In the genomic region with DNA sequence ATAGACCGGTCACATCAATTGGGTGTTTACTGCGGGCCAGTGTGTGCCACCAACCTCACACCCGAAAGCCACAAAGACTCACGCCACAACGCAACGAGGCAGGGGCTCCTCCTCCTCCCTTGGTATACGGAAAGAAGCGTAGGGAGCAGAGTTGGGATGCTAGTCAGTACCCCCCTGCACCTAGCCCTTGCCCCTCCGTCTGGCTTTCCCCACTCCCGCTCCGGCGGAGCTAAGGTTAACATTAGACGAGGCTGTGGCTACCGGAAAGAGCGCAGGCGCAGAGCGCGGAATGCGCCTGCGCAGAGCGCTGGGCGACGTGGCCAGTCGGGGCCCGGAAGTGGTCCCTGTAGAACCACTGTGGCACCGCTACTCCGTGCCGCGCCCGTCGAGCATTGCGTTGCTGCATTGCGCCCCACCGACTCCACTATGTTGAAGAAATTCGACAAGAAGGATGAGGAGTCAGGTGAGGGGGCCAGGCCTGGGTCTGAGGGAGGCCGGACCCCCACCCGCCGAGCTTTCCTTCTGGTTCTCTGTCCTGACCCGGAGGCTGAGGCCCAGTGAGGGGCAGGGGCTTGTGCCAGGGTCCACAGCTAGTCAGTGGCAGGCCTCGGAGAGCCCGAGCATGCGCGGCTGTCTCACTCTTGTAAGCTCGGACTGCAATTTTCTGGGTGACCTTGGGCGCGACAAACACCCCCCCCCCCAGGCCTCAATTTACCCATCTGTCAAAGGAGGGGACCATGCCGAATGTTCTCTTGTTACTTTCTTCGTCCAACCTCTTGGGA, we compare ENCODE assay signal across 8 cellular contexts. TPM values are rescaled to one million over a fixed set of nuclear protein-coding genes. Genes with fewer than 3 reads are reported as not detected.
DNase-seq lines count a peak whose midpoint lies in the region; ATAC-seq and TF ChIP-seq lines count a peak whose summit lies in the region.

A gene with protein sequence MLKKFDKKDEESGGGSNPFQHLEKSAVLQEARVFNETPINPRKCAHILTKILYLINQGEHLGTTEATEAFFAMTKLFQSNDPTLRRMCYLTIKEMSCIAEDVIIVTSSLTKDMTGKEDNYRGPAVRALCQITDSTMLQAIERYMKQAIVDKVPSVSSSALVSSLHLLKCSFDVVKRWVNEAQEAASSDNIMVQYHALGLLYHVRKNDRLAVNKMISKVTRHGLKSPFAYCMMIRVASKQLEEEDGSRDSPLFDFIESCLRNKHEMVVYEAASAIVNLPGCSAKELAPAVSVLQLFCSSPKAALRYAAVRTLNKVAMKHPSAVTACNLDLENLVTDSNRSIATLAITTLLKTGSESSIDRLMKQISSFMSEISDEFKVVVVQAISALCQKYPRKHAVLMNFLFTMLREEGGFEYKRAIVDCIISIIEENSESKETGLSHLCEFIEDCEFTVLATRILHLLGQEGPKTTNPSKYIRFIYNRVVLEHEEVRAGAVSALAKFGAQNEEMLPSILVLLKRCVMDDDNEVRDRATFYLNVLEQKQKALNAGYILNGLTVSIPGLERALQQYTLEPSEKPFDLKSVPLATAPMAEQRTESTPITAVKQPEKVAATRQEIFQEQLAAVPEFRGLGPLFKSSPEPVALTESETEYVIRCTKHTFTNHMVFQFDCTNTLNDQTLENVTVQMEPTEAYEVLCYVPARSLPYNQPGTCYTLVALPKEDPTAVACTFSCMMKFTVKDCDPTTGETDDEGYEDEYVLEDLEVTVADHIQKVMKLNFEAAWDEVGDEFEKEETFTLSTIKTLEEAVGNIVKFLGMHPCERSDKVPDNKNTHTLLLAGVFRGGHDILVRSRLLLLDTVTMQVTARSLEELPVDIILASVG (plus strand): TSS at position 323 of the 782 bp plus-strand sequence. CDS start 104 bp downstream, at position 427.

- no peaks in the 10 kb centered on the region; a peak in 1 of 5 replicates for H3K9me3 Mint-ChIP-seq in H9
- no peaks in the 10 kb centered on the region for H3K9me3 Mint-ChIP-seq in natural killer cell treated with Interleukin-12 subunit alpha and Interleukin-12 subunit beta and Interleukin-15 and Interleukin-18, amount 100 ng/mL, for 72 hours

- H4K91ac ChIP-seq in H9 (ENCODE audit: insufficient read length, low read depth, low read length), result no peak within 1 kb of the TSS

- H3K4me3 ChIP-seq in MM.1S (ENCODE audit: low read length), result peak within 1 kb of the TSS; percentile 95

- no peak within 1 kb of the TSS for H4K5ac ChIP-seq in H9 (ENCODE audit: insufficient read length, low read depth, low read length)

- no peaks in the 10 kb centered on the region for H3K9me3 ChIP-seq in H9 (ENCODE audit: control insufficient read depth, low read depth, low read length)
- H3K9me3 ChIP-seq in MM.1S (replicated peaks; ENCODE audit: insufficient read depth, low read length), result no peaks in the 10 kb centered on the region

- H3K9ac ChIP-seq in H9 (ENCODE audit: extremely low read depth, insufficient read length, low read length) (peak within 1 kb of the TSS; percentile 80), MM.1S (ENCODE audit: low read length) (peak within 1 kb of the TSS; percentile 98)

- H3K27me3 ChIP-seq in H9 (ENCODE audit: insufficient read depth, low read length), result no peaks in the 10 kb centered on the region
- no peaks in the 10 kb centered on the region for H3K27me3 ChIP-seq in MM.1S (replicated peaks; ENCODE audit: insufficient read depth, low read length)

- ATAC-seq in natural killer cell treated with Interleukin-12 subunit alpha and Interleukin-12 subunit beta and Interleukin-15 and Interleukin-18, amount 100 ng/mL, for 72 hours, result peak; percentile 91 to 95

- no peak within 1 kb of the TSS for H2BK120ac ChIP-seq in H9 (ENCODE audit: low read depth, low read length, poor library complexity, severe bottlenecking)

- H3K27me3 Mint-ChIP-seq in H9 (ENCODE audit: low read depth), result no peaks in the 10 kb centered on the region; the same call in 1 of the 2 replicates
- H3K27me3 Mint-ChIP-seq in natural killer cell treated with Interleukin-12 subunit alpha and Interleukin-12 subunit beta and Interleukin-15 and Interleukin-18, amount 100 ng/mL, for 72 hours, result no peaks in the 10 kb centered on the region

- H2BK5ac ChIP-seq in H9 (ENCODE audit: insufficient read length, low read length), result no peak within 1 kb of the TSS

- no peak within 1 kb of the TSS for H2BK15ac ChIP-seq in H9 (ENCODE audit: low read depth, low read length)

- no peak within 1 kb of the TSS for H4K8ac ChIP-seq in H9 (replicated peaks; ENCODE audit: insufficient read length, low read depth, low read length)

- H3K4me2 ChIP-seq in H9 (ENCODE audit: insufficient read depth, insufficient read length, low read length) (peak within 1 kb of the TSS; percentile 63), MM.1S (ENCODE audit: low read depth, low read length) (peak within 1 kb of the TSS; percentile 94)

- peaks cover 6% of the 10 kb centered on the region for H3K79me1 ChIP-seq in H9 (ENCODE audit: insufficient read depth, low read depth, low read length, poor library complexity, severe bottlenecking)

- no peak within 1 kb of the TSS for H3T11ph ChIP-seq in H9 (ENCODE audit: low read length)

- peaks cover 16 to 17% of the 10 kb centered on the region in 2 experiments for H3K4me1 Mint-ChIP-seq in H9
- H3K4me1 Mint-ChIP-seq in natural killer cell treated with Interleukin-12 subunit alpha and Interleukin-12 subunit beta and Interleukin-15 and Interleukin-18, amount 100 ng/mL, for 72 hours (ENCODE audit: low read depth in 2 of 2), result peaks cover 43 to 50% of the 10 kb centered on the region in 2 donors

- H3K36me3 Mint-ChIP-seq in H9 (ENCODE audit: insufficient read depth in 1 of 3, low read depth in 3 of 3), result peaks cover 15 to 35% (median 26%) of the 10 kb centered on the region in 3 experiments; a peak in 6 of 7 replicates
- H3K36me3 Mint-ChIP-seq in natural killer cell treated with Interleukin-12 subunit alpha and Interleukin-12 subunit beta and Interleukin-15 and Interleukin-18, amount 100 ng/mL, for 72 hours, result peaks cover 17% of the 10 kb centered on the region

- H3K23ac ChIP-seq in H9 (ENCODE audit: insufficient read length, low read depth, low read length), result no peak within 1 kb of the TSS

- no peaks in the 10 kb centered on the region for H4K20me1 ChIP-seq in H9 (ENCODE audit: control insufficient read depth, insufficient read depth, insufficient read length)
- no peaks in the 10 kb centered on the region for H4K20me1 ChIP-seq in MM.1S (ENCODE audit: insufficient read depth, low read length)

- no peak within 1 kb of the TSS for H3K56ac ChIP-seq in H9 (ENCODE audit: insufficient read length, low read depth, low read length)

- no peak within 1 kb of the TSS for H2BK12ac ChIP-seq in H9 (ENCODE audit: insufficient read length, low read depth, low read length)

- H2AFZ ChIP-seq in H9 (ENCODE audit: low read length), result no peak within 1 kb of the TSS
- H2AFZ ChIP-seq in MM.1S (ENCODE audit: low read length), result peak within 1 kb of the TSS; percentile 76

- DNase-seq in ELF-1 (ENCODE audit: low read depth, low spot score) (peak; percentile 95), H9 (peak; percentile 88), MM.1S (peak; percentile 92), SHP77 (lab: John Stamatoyannopoulos, UW) (peak; percentile 72 to 87), fibroblast of peridontal ligament (ENCODE audit: extremely low read depth) (peak; percentile 90)
- peak; percentile 82 for DNase-seq in activated T-helper 9 cell treated with anti-CD3 and anti-CD28 coated beads, Interleukin-2, amount 50 U/mL, for 16 hours (ENCODE audit: low read depth)
- peak; percentile 93 for DNase-seq in natural killer cell treated with Interleukin-12 subunit alpha and Interleukin-12 subunit beta and Interleukin-15 and Interleukin-18, amount 100 ng/mL, for 72 hours (ENCODE audit: low spot score)
- peak; percentile 76 for DNase-seq in stimulated activated naive CD4-positive, alpha-beta T cell treated with Interleukin-2 at 50 U/mL for 16 hours (lab: John Stamatoyannopoulos, UW)

- H3K14ac ChIP-seq in H9 (ENCODE audit: insufficient read depth, low read length), result peak within 1 kb of the TSS; percentile 84

- WGBS in H9 (ENCODE audit: extremely low coverage, insufficient read length, low lambda C conversion rate), result no CpG with 5 or more reads among the region's 48 CpGs

- no peak for TF ChIP-seq CTCF in H9 (conservative IDR thresholded peaks at IDR 0.05)
- no peak for TF ChIP-seq CTCF in MM.1S (IDR thresholded peaks at IDR 0.05; ENCODE audit: low read length)

- H3K4ac ChIP-seq in H9 (ENCODE audit: low read depth, low read length), result no peak within 1 kb of the TSS

- no peaks in the 10 kb centered on the region; the same call in 1 of the 2 replicates for H3K4me1 ChIP-seq in H9 (ENCODE audit: insufficient read depth, low read length)
- H3K4me1 ChIP-seq in MM.1S (ENCODE audit: low read length), result peaks cover 23% of the 10 kb centered on the region

- no peaks in the 10 kb centered on the region for H3K9me2 ChIP-seq in MM.1S (replicated peaks; ENCODE audit: insufficient read depth, low read length)

- peaks cover 1% of the 10 kb centered on the region; the same call in 1 of the 2 replicates for H3K79me2 ChIP-seq in H9 (ENCODE audit: insufficient read depth, low read length)
- peaks cover 58% of the 10 kb centered on the region for H3K79me2 ChIP-seq in MM.1S (ENCODE audit: low read length)

- H2AK5ac ChIP-seq in H9 (ENCODE audit: insufficient read length, low read length), result no peak within 1 kb of the TSS

- peak within 1 kb of the TSS; percentile 96 for H3K4me3 Mint-ChIP-seq in H9
- peak within 1 kb of the TSS; percentile 99 for H3K4me3 Mint-ChIP-seq in natural killer cell treated with Interleukin-12 subunit alpha and Interleukin-12 subunit beta and Interleukin-15 and Interleukin-18, amount 100 ng/mL, for 72 hours

- no peak within 1 kb of the TSS for H2BK20ac ChIP-seq in H9 (ENCODE audit: low read depth, low read length, poor library complexity, severe bottlenecking)

- no peaks in the 10 kb centered on the region for H3F3A ChIP-seq in MM.1S (ENCODE audit: insufficient read depth, low read length)

- H3K18ac ChIP-seq in H9 (ENCODE audit: insufficient read length, low read depth, low read length), result peak within 1 kb of the TSS; percentile 71

- H3K23me2 ChIP-seq in H9 (ENCODE audit: insufficient read length, low read depth, low read length, poor library complexity, severe bottlenecking), result peaks cover 8% of the 10 kb centered on the region

- no peak within 1 kb of the TSS for H3K27ac ChIP-seq in H9 (ENCODE audit: insufficient read length, low read depth, low read length)
- H3K27ac ChIP-seq in MM.1S (ENCODE audit: low read length), result peak within 1 kb of the TSS; percentile 61

- H3K27ac Mint-ChIP-seq in H9, result peak within 1 kb of the TSS; percentile 87 to 98 (median 91)
- H3K27ac Mint-ChIP-seq in natural killer cell treated with Interleukin-12 subunit alpha and Interleukin-12 subunit beta and Interleukin-15 and Interleukin-18, amount 100 ng/mL, for 72 hours, result peak within 1 kb of the TSS; percentile 96 to 99

- H3K36me3 ChIP-seq in MM.1S (replicated peaks; ENCODE audit: insufficient read depth, low read length), result peaks cover 6% of the 10 kb centered on the region; the same call in 1 of the 2 replicates

RNA-seq across cellular contexts. Expression of the gene that starts here (rescaled TPM):
- 142 and 147 TPM in 2 replicates for total RNA-seq in H9 (2021)
- total RNA-seq in natural killer cell treated with Interleukin-12 subunit alpha and Interleukin-12 subunit beta and Interleukin-15 and Interleukin-18, amount 100 ng/mL, for 72 hours, result 100 to 1,000 TPM; 203 to 236 TPM
